ENCODE assay signal across 10 cellular contexts in genomic region chr22:16600644-16601436, GRCh38. TPM values are rescaled to one million over a fixed set of nuclear protein-coding genes. Genes with fewer than 3 reads are reported as not detected.
DNase-seq lines count a peak whose midpoint lies in the region; ATAC-seq and TF ChIP-seq lines count a peak whose summit lies in the region.
"Not testable (repeated sequence)": the region's sequence is repeated elsewhere in the genome, so short reads cannot be mapped to it uniquely, and the experiment has no call there.
"Had no signal": no experiment of that assay in that cellular context is flagged by ENCODE, and none has a peak within 500 bp of the region (broad histone marks: within the 10 kb centered on the region; RNA-seq: fewer than 3 reads in every experiment).

No MANE protein-coding gene starts in this region.

- ATAC-seq in CD8-positive, alpha-beta T cell, result peak; percentile 43
- ATAC-seq in left cardiac atrium, result peak; percentile 93 to 94
- ATAC-seq in naive thymus-derived CD4-positive, alpha-beta T cell, result peak; percentile 71

- not testable (repeated sequence) for H3K27ac ChIP-seq in CD8-positive, alpha-beta T cell (ENCODE audit: low read depth, low read length); SJSA1; naive thymus-derived CD4-positive, alpha-beta T cell (ENCODE audit: low read depth, low read length)
- H3K27ac ChIP-seq in transverse colon, result peak overlapping the region in 3 of 4 donors; percentile 69 to 75 (median 73)

- not testable (repeated sequence) for H3K36me3 Mint-ChIP-seq in CD8-positive, alpha-beta T cell; dendritic cell treated with granulocyte-macrophage colony-stimulating factor and Interleukin-4, amounts not matched to agents 40 ng/mL and 50 ng/mL, for 4 days (ENCODE audit: low read depth); naive thymus-derived CD4-positive, alpha-beta T cell

- TF ChIP-seq POLR2A in transverse colon (IDR thresholded peaks at IDR 0.05), result not testable (repeated sequence)

- H3K27ac Mint-ChIP-seq in CD8-positive, alpha-beta T cell, result peak overlapping the region; percentile 45
- peak overlapping the region; percentile 73 for H3K27ac Mint-ChIP-seq in dendritic cell treated with granulocyte-macrophage colony-stimulating factor and Interleukin-4, amounts not matched to agents 40 ng/mL and 50 ng/mL, for 4 days
- H3K27ac Mint-ChIP-seq in naive thymus-derived CD4-positive, alpha-beta T cell, result peak overlapping the region in 2 of 9 donors; percentile 21 to 72

- not testable (repeated sequence) for H3K4me1 ChIP-seq in CD8-positive, alpha-beta T cell (ENCODE audit: insufficient read depth, low read length); SJSA1 (replicated peaks); naive thymus-derived CD4-positive, alpha-beta T cell (ENCODE audit: control insufficient read depth in 2 of 2, insufficient read depth in 2 of 2, low read length in 2 of 2); transverse colon

- TF ChIP-seq EP300 in transverse colon (IDR thresholded peaks at IDR 0.05; ENCODE audit: low read depth), result not testable (repeated sequence)

- POLR2A ChIA-PET in CD8-positive, alpha-beta T cell (lab: Charles Lee); naive thymus-derived CD4-positive, alpha-beta T cell (lab: Charles Lee): not testable (repeated sequence)

- H3K27me3 Mint-ChIP-seq in CD8-positive, alpha-beta T cell (ENCODE audit: low read depth), result peaks cover 33% of the 10 kb centered on the region
- H3K27me3 Mint-ChIP-seq in dendritic cell treated with granulocyte-macrophage colony-stimulating factor and Interleukin-4, amounts not matched to agents 40 ng/mL and 50 ng/mL, for 4 days, result peaks cover 66% of the 10 kb centered on the region
- H3K27me3 Mint-ChIP-seq in naive thymus-derived CD4-positive, alpha-beta T cell, result peaks cover 22 to 58% (median 42%) of the 10 kb centered on the region in 5 donors

- intact Hi-C loops in CD8-positive, alpha-beta T cell (cut with DNase I, micrococcal nuclease); dendritic cell treated with granulocyte-macrophage colony-stimulating factor and Interleukin-4, amounts not matched to agents 40 ng/mL and 50 ng/mL, for 4 days (cut with micrococcal nuclease); left cardiac atrium (cut with DNase I); naive thymus-derived CD4-positive, alpha-beta T cell (cut with micrococcal nuclease); transverse colon (cut with DNase I; ENCODE audit: low total_unique reads): not testable (repeated sequence)

- in situ Hi-C loops in transverse colon (cut with MboI; ENCODE audit: low pct_ligation_motif_present in 1 of 4, low pct_unique_long_range_greater_than_20kb in 1 of 4, low sequenced_read_pairs in 3 of 4), result not testable (repeated sequence)

- not testable (repeated sequence) for H3K36me3 ChIP-seq in CD8-positive, alpha-beta T cell (ENCODE audit: insufficient read depth, low read length); SJSA1; naive thymus-derived CD4-positive, alpha-beta T cell (ENCODE audit: control insufficient read depth in 2 of 3, insufficient read depth in 3 of 3, low read length in 3 of 3); transverse colon

- TF ChIP-seq CTCF in CD8-positive, alpha-beta T cell (IDR thresholded peaks at IDR 0.05); transverse colon (IDR thresholded peaks at IDR 0.05): not testable (repeated sequence)

- not testable (repeated sequence) for H3K9me3 ChIP-seq in CD8-positive, alpha-beta T cell (ENCODE audit: low read length); SJSA1 (replicated peaks); naive thymus-derived CD4-positive, alpha-beta T cell (ENCODE audit: control insufficient read depth in 2 of 3, low read length in 3 of 3); transverse colon

- DNase-seq in CD8-positive, alpha-beta T cell, result peak in 5 of 7 experiments; percentile 6 to 81 (median 28)
- DNase-seq in SJSA1 (ENCODE audit: low read depth in 1 of 2, low spot score in 2 of 2) (peak; percentile 24 to 45), left cardiac atrium (peak; percentile 85), transverse colon (peak; percentile 38)
- peak; percentile 74 to 81 for DNase-seq in activated T-cell treated with anti-CD3 and anti-CD28 coated beads, Interleukin-2, amount 50 U/mL, for 48 hours
- DNase-seq in naive thymus-derived CD4-positive, alpha-beta T cell, result peak in 6 of 9 donors; percentile 4 to 51 (median 21)
- peak; percentile 15 for DNase-seq in stimulated activated CD4-positive, alpha-beta T cell treated with anti-CD3 and anti-CD28 coated beads, Interleukin-12 subunit alpha, Interleukin-12 subunit beta, amount 100 ng/mL, for 4 hours

- H3K4me1 Mint-ChIP-seq in CD8-positive, alpha-beta T cell (ENCODE audit: low read depth), result peaks cover 14% of the 10 kb centered on the region
- H3K4me1 Mint-ChIP-seq in dendritic cell treated with granulocyte-macrophage colony-stimulating factor and Interleukin-4, amounts not matched to agents 40 ng/mL and 50 ng/mL, for 4 days (ENCODE audit: low read depth), result peaks cover 14% of the 10 kb centered on the region
- H3K4me1 Mint-ChIP-seq in naive thymus-derived CD4-positive, alpha-beta T cell, result peaks cover 0 to 20% (median 11%) of the 10 kb centered on the region in 7 donors

- H3K27me3 ChIP-seq in CD8-positive, alpha-beta T cell (ENCODE audit: insufficient read depth, low read length); SJSA1 (replicated peaks); naive thymus-derived CD4-positive, alpha-beta T cell (ENCODE audit: control insufficient read depth in 2 of 2, insufficient read depth in 2 of 2, low read length in 2 of 2): not testable (repeated sequence)
- H3K27me3 ChIP-seq in transverse colon, result peaks cover 42% of the 10 kb centered on the region

- peak overlapping the region; percentile 74 for H3K4me3 Mint-ChIP-seq in CD8-positive, alpha-beta T cell
- peak overlapping the region; percentile 70 for H3K4me3 Mint-ChIP-seq in dendritic cell treated with granulocyte-macrophage colony-stimulating factor and Interleukin-4, amounts not matched to agents 40 ng/mL and 50 ng/mL, for 4 days
- peak overlapping the region; percentile 16 to 86 (median 75) for H3K4me3 Mint-ChIP-seq in naive thymus-derived CD4-positive, alpha-beta T cell

- not testable (repeated sequence) for H3K9me3 Mint-ChIP-seq in CD8-positive, alpha-beta T cell; dendritic cell treated with granulocyte-macrophage colony-stimulating factor and Interleukin-4, amounts not matched to agents 40 ng/mL and 50 ng/mL, for 4 days; naive thymus-derived CD4-positive, alpha-beta T cell

- H3K4me3 ChIP-seq in CD8-positive, alpha-beta T cell (ENCODE audit: low read depth, low read length); SJSA1; naive thymus-derived CD4-positive, alpha-beta T cell (ENCODE audit: low read length): not testable (repeated sequence)
- H3K4me3 ChIP-seq in transverse colon, result peak overlapping the region in 3 of 4 donors; percentile 16 to 46 (median 34)

- WGBS in transverse colon (ENCODE audit: low coverage in 1 of 2), 2 donors, result 31 to 42% methylated on average over 7 to 41 of the region's 71 CpGs

- CTCF ChIA-PET in CD8-positive, alpha-beta T cell (lab: Charles Lee); naive thymus-derived CD4-positive, alpha-beta T cell (lab: Charles Lee): not testable (repeated sequence)

RNA-seq across cellular contexts. Expression of gene CCT8L2, which starts 8.2 kb away (rescaled TPM):
- total RNA-seq in CD8-positive, alpha-beta T cell, result not detected
- total RNA-seq in SJSA1 (2014; rRNA removed; shearing (Covaris generic)), result not detected in 2 replicates
- not detected for total RNA-seq in left cardiac atrium
- total RNA-seq in naive thymus-derived CD4-positive, alpha-beta T cell, result not detected
- polyA plus RNA-seq in naive thymus-derived CD4-positive, alpha-beta T cell, result not detected
- total RNA-seq in transverse colon, result not detected
- total RNA-seq: Caco-2, cardiac muscle cell had no signal
- polyA plus RNA-seq: cardiac muscle cell had no signal

Comparison
In these comparisons a context has a peak if more than half of its experiments do, and no peak if none do; other contexts are left out.
1. ATAC-seq: peak in every context shown above with its lines; median percentile 94 in left cardiac atrium; 71 in naive thymus-derived CD4-positive, alpha-beta T cell; 43 in CD8-positive, alpha-beta T cell.
2. DNase-seq: peak in every context shown above with its lines; median percentile 85 in left cardiac atrium; 78 in activated T-cell treated with anti-CD3 and anti-CD28 coated beads, Interleukin-2, amount 50 U/mL, for 48 hours; 38 in transverse colon; 34 in SJSA1; 28 in CD8-positive, alpha-beta T cell; 21 in naive thymus-derived CD4-positive, alpha-beta T cell; 15 in stimulated activated CD4-positive, alpha-beta T cell treated with anti-CD3 and anti-CD28 coated beads, Interleukin-12 subunit alpha, Interleukin-12 subunit beta, amount 100 ng/mL, for 4 hours.